18 cellular contexts compared by ENCODE assay signal in the genomic region with DNA sequence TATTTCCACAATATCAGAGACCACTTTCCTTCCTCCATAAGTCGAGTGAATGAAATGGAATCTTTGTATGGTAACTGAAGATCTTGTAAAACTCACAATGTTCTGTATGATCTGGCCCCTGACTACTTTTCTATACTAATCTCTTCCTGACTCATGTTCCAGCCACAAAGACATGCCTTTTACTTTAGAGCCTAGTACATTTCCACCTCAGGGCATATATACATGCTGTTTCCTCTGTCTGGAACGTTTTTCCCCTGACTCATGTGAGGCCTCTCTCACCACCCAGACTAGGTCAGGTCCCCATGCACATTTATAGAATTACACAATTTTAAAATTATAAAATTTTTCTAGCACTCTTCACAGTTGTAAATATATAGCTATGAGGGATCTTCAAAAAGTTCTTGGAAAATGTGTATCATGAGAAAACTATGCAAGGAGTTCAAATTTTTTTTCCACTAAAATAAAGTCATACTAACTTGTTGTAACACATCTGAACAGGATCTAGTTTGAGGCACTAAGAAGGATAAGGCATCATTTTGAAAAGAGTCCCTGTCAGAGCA.
DNase-seq lines count a peak whose midpoint lies in the region; ATAC-seq and TF ChIP-seq lines count a peak whose summit lies in the region.
"Had no signal": no experiment of that assay in that cellular context is flagged by ENCODE, and none has a peak within 500 bp of the region (broad histone marks: within the 10 kb centered on the region; RNA-seq: fewer than 3 reads in every experiment).

No MANE protein-coding gene starts in this region.

- no peaks in the 10 kb centered on the region for H3K4me1 ChIP-seq in breast epithelium
- H3K4me1 ChIP-seq: colonic mucosa, HAP-1, prostate gland, uterus had no signal

- intact Hi-C loops in MCF 10A (cut with micrococcal nuclease) = no loop called here
- intact Hi-C loops in breast epithelium (cut with DNase I; ENCODE audit: low total_unique reads) = no loop called here

- H3K4me3 ChIP-seq in breast epithelium (no peak overlapping the region), fibroblast of mammary gland (ENCODE audit: control insufficient read depth, low read depth, low read length) (no peak overlapping the region)
- H3K4me3 ChIP-seq: colonic mucosa, HAP-1, prostate gland, uterus had no signal

- DNase-seq in MCF 10A (ENCODE audit: unreplicated experiment) = peak; percentile 58
- no peak for DNase-seq in breast epithelium (ENCODE audit: low spot score in 2 of 2)
- DNase-seq in SK-MEL-5 (ENCODE audit: low read depth, low spot score) = peak; percentile 46
- peak; percentile 61 for DNase-seq in fibroblast of mammary gland (ENCODE audit: low read depth)
- DNase-seq in stromal cell of bone marrow (ENCODE audit: low read depth) = peak; percentile 4
- DNase-seq in NOMO-1 (lab: John Stamatoyannopoulos, UW; ENCODE audit: unreplicated experiment in 2 of 2) = no peak
- no peak for DNase-seq in DMS53 treated with DMSO at 0.1 percent for 48 hours (lab: John Stamatoyannopoulos, UW; ENCODE audit: unreplicated experiment)
- DNase-seq: activated CD4-positive, alpha-beta T cell treated with anti-CD3 and anti-CD28 coated beads, Interleukin-2, amount 50 U/mL, for 48 hours; activated effector memory CD4-positive, alpha-beta T cell treated with anti-CD3 and anti-CD28 coated beads, Interleukin-2, amount 50 U/mL, for 16 hours; colonic mucosa; DMS79 treated with DMSO at 0.1 percent for 48 hours; MV-4-11; NCI-H446; stimulated activated CD4-positive, alpha-beta T cell treated with anti-CD3 and anti-CD28 coated beads, Interleukin-1b, Interleukin-23, amount 100 ng/mL, for 48 hours; uterus had no signal

- H3K9me3 Mint-ChIP-seq in MCF 10A (ENCODE audit: unreplicated experiment) = peaks cover 23% of the 10 kb centered on the region

- no peak overlapping the region for H3K27ac ChIP-seq in breast epithelium
- H3K27ac ChIP-seq: colonic mucosa, prostate gland, uterus had no signal

- CTCF ChIA-PET in MCF 10A (lab: Yijun Ruan, JAX) = no interaction called here

- H3K27me3 ChIP-seq in breast epithelium = peaks cover 0 to 4% of the 10 kb centered on the region in 2 donors
- H3K27me3 ChIP-seq: colonic mucosa, uterus had no signal

- peaks cover 19% of the 10 kb centered on the region for H3K4me1 Mint-ChIP-seq in MCF 10A (ENCODE audit: insufficient read depth, unreplicated experiment)

- TF ChIP-seq POLR2A in breast epithelium (IDR thresholded peaks at IDR 0.05) = no peak

- H3K9me3 ChIP-seq in breast epithelium = no peaks in the 10 kb centered on the region
- H3K9me3 ChIP-seq: colonic mucosa, HAP-1, prostate gland, uterus had no signal

- in situ Hi-C loops in SK-MEL-5 (cut with HindIII; ENCODE audit: low pct_unique_long_range_greater_than_20kb, low sequenced_read_pairs) = no loop called here

- H3K27ac Mint-ChIP-seq in MCF 10A (ENCODE audit: low read depth, unreplicated experiment) = peak overlapping the region; percentile 75

- no peak for ATAC-seq in GM19023 (IDR thresholded peaks at IDR 0.05; ENCODE audit: unreplicated experiment)

- TF ChIP-seq CTCF in MCF 10A (IDR thresholded peaks at IDR 0.05; ENCODE audit: unreplicated experiment) (no peak), breast epithelium (IDR thresholded peaks at IDR 0.05) (no peak), fibroblast of mammary gland (conservative IDR thresholded peaks at IDR 0.05; ENCODE audit: control insufficient read depth, insufficient read depth, low read depth, low read length) (no peak)

- no TSS peak for BruUV-seq in MCF 10A (replicated peaks; lab: Mats Ljungman, UMichigan)

- H3K4me3 Mint-ChIP-seq in MCF 10A (ENCODE audit: unreplicated experiment) = no peak overlapping the region

- no peaks in the 10 kb centered on the region for H3K36me3 ChIP-seq in breast epithelium
- H3K36me3 ChIP-seq: colonic mucosa, HAP-1, prostate gland, uterus had no signal

- H3K36me3 Mint-ChIP-seq in MCF 10A (ENCODE audit: insufficient read depth, unreplicated experiment) = no peaks in the 10 kb centered on the region

- no peaks in the 10 kb centered on the region for H3K27me3 Mint-ChIP-seq in MCF 10A (ENCODE audit: insufficient read depth, unreplicated experiment)

- POLR2A ChIA-PET in MCF 10A (lab: Yijun Ruan, JAX) = interaction anchor here (0.8 kb wide), 1 partner anchor 40 kb away, joined by 4 read pairs; no protein-coding TSS in a partner anchor

Comparison
In these comparisons a context has a peak if more than half of its experiments do, and no peak if none do; other contexts are left out.
1. DNase-seq: peak in MCF 10A (single experiment), SK-MEL-5 (single experiment), fibroblast of mammary gland (single experiment) and stromal cell of bone marrow (single experiment); none in breast epithelium (0 of 2), NOMO-1 (0 of 2) and DMS53 treated with DMSO at 0.1 percent for 48 hours (single experiment).